ENCODE assay signal across 23 cellular contexts in the genomic region with DNA sequence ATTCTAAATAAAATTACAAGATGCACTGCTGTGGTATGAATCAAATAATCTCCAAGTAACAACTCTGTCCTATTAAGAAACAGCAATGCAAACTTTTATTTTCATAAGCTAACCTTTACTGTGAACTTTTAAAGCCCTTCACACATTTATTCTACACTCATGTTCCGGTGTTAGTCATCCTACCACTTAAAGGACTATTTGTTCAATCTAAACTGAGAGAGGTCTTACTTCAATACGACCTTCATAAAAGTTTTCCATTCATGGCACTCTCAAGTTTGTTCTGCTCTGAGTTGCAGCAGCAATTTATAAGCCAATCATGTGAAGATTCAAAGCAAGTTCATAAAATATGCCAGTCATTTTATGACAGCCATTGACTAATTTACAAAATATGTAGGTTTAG. TPM values are rescaled to one million over a fixed set of nuclear protein-coding genes. Genes with fewer than 3 reads are reported as not detected.
DNase-seq lines count a peak whose midpoint lies in the region; ATAC-seq and TF ChIP-seq lines count a peak whose summit lies in the region.
"Had no signal": no experiment of that assay in that cellular context is flagged by ENCODE, and none has a peak within 500 bp of the region (broad histone marks: within the 10 kb centered on the region; RNA-seq: fewer than 3 reads in every experiment).

No MANE protein-coding gene starts in this region.

- no peaks in the 10 kb centered on the region for H3K27me3 Mint-ChIP-seq in activated naive CD4-positive, alpha-beta T cell treated with anti-CD3 and anti-CD28 coated beads, Interleukin-2, amount 50 U/mL, for 24 hours
- no peaks in the 10 kb centered on the region for H3K27me3 Mint-ChIP-seq in stimulated activated naive CD8-positive, alpha-beta T cell treated with anti-CD3 and anti-CD28 coated beads, Interleukin-15, Interleukin-2, amounts not matched to agents 100 ng/mL and 50 ng/mL, for 24 hours
- H3K27me3 Mint-ChIP-seq: T-helper 17 cell had no signal

- DNase-seq in activated naive CD4-positive, alpha-beta T cell treated with Interleukin-2 at 50 U/mL for 16 hours, result no peak
- DNase-seq in NCI-H460 (ENCODE audit: extremely low read depth, low read depth) (peak; percentile 67), cardiac fibroblast (ENCODE audit: low read depth in 2 of 2) (peak; percentile 2 to 25), hippocampal formation (lab: John Stamatoyannopoulos, UW) (no peak), NCI-H2171 treated with DMSO at 0.1 percent for 48 hours (lab: John Stamatoyannopoulos, UW) (no peak)
- DNase-seq: activated effector memory CD4-positive, alpha-beta T cell treated with Interleukin-2 at 50 U/mL for 16 hours; DMS79; midbrain; MV-4-11; NCI-H1694; posterior cingulate gyrus; stimulated activated CD4-positive, alpha-beta T cell treated with anti-CD3 and anti-CD28 coated beads, Interleukin-4, amount 100 ng/mL, for 1 hour; T-helper 17 cell; upper lobe of left lung had no signal

- peak overlapping the region; percentile 84 for H3K27ac Mint-ChIP-seq in activated naive CD4-positive, alpha-beta T cell treated with anti-CD3 and anti-CD28 coated beads, Interleukin-2, amount 50 U/mL, for 24 hours
- peak overlapping the region; percentile 90 for H3K27ac Mint-ChIP-seq in stimulated activated naive CD8-positive, alpha-beta T cell treated with anti-CD3 and anti-CD28 coated beads, Interleukin-15, Interleukin-2, amounts not matched to agents 100 ng/mL and 50 ng/mL, for 24 hours

- no peak for ATAC-seq in HG02610 (IDR thresholded peaks at IDR 0.05; ENCODE audit: unreplicated experiment)
- ATAC-seq: left lobe of liver, T-helper 17 cell had no signal

- H3K36me3 Mint-ChIP-seq in activated naive CD4-positive, alpha-beta T cell treated with anti-CD3 and anti-CD28 coated beads, Interleukin-2, amount 50 U/mL, for 24 hours, result peaks cover 7% of the 10 kb centered on the region
- H3K36me3 Mint-ChIP-seq in stimulated activated naive CD8-positive, alpha-beta T cell treated with anti-CD3 and anti-CD28 coated beads, Interleukin-15, Interleukin-2, amounts not matched to agents 100 ng/mL and 50 ng/mL, for 24 hours (ENCODE audit: low read depth), result peaks cover 37% of the 10 kb centered on the region

- no peak overlapping the region for H3K4me3 ChIP-seq in cardiac fibroblast (replicated peaks in 1 of 2; ENCODE audit: low read depth in 2 of 2, low read length in 2 of 2)
- H3K4me3 ChIP-seq: ascending aorta, SJSA1, skin epidermis, upper lobe of left lung had no signal

- peak overlapping the region; percentile 76 for H3K4me3 Mint-ChIP-seq in activated naive CD4-positive, alpha-beta T cell treated with anti-CD3 and anti-CD28 coated beads, Interleukin-2, amount 50 U/mL, for 24 hours
- peak overlapping the region; percentile 63 for H3K4me3 Mint-ChIP-seq in stimulated activated naive CD8-positive, alpha-beta T cell treated with anti-CD3 and anti-CD28 coated beads, Interleukin-15, Interleukin-2, amounts not matched to agents 100 ng/mL and 50 ng/mL, for 24 hours

- H3K4me1 Mint-ChIP-seq in activated naive CD4-positive, alpha-beta T cell treated with anti-CD3 and anti-CD28 coated beads, Interleukin-2, amount 50 U/mL, for 24 hours, result peaks cover 46% of the 10 kb centered on the region
- peaks cover 60% of the 10 kb centered on the region for H3K4me1 Mint-ChIP-seq in stimulated activated naive CD8-positive, alpha-beta T cell treated with anti-CD3 and anti-CD28 coated beads, Interleukin-15, Interleukin-2, amounts not matched to agents 100 ng/mL and 50 ng/mL, for 24 hours (ENCODE audit: low read depth)

- no peak for TF ChIP-seq CTCF in cardiac fibroblast (IDR thresholded peaks at IDR 0.05; ENCODE audit: low read depth, low read length)

- H3K9me3 Mint-ChIP-seq in activated naive CD4-positive, alpha-beta T cell treated with anti-CD3 and anti-CD28 coated beads, Interleukin-2, amount 50 U/mL, for 24 hours, result no peaks in the 10 kb centered on the region
- H3K9me3 Mint-ChIP-seq in stimulated activated naive CD8-positive, alpha-beta T cell treated with anti-CD3 and anti-CD28 coated beads, Interleukin-15, Interleukin-2, amounts not matched to agents 100 ng/mL and 50 ng/mL, for 24 hours, result no peaks in the 10 kb centered on the region

RNA-seq across cellular contexts. Expression of a gene that starts 4.8 kb away (rescaled TPM):
- 16.6 and 21.2 TPM in 2 replicates for total RNA-seq in NCI-H460 (2014; rRNA removed; shearing (Covaris generic))
- 10.2 and 10.6 TPM in 2 replicates for polyA plus RNA-seq in NCI-H460 (2014; cell fraction: nucleus; rRNA removed)
- total RNA-seq: ascending aorta, chondrocyte, HT-29, SJSA1 had no signal

Comparison
In these comparisons a context has a peak if more than half of its experiments do, and no peak if none do; other contexts are left out.
1. DNase-seq: peak in NCI-H460 (single experiment) and cardiac fibroblast (2 of 2); none in activated naive CD4-positive, alpha-beta T cell treated with Interleukin-2 at 50 U/mL for 16 hours (single experiment), hippocampal formation (0 of 2) and NCI-H2171 treated with DMSO at 0.1 percent for 48 hours (single experiment).